25 cellular contexts compared by ENCODE assay signal in genomic region chr4:76523593-76523992, GRCh38.
"Had no signal": no experiment of that assay in that cellular context is flagged by ENCODE, and none has a peak within 500 bp of the region (broad histone marks: within the 10 kb centered on the region; RNA-seq: fewer than 3 reads in every experiment).

No MANE protein-coding gene starts in this region.

- H3K9me3 ChIP-seq: transverse colon had no signal

- H3K27ac ChIP-seq: cardiac muscle cell, esophagus muscularis mucosa, gastrocnemius medialis, neural progenitor cell, transverse colon, WERI-Rb-1 had no signal

- H3K36me3 Mint-ChIP-seq: activated CD8-positive, alpha-beta memory T cell treated with anti-CD3 and anti-CD28 coated beads, Interleukin-2, amount 10 ng/mL, durations not matched to agents 7 days and 5 days; activated naive CD4-positive, alpha-beta T cell treated with anti-CD3 and anti-CD28 coated beads, Interleukin-2, amount 10 ng/mL, durations not matched to agents 7 days and 5 days; naive thymus-derived CD4-positive, alpha-beta T cell; stimulated activated effector memory CD8-positive, alpha-beta T cell treated with anti-CD3 and anti-CD28 coated beads, Interleukin-12 subunit alpha, Interleukin-12 subunit beta, amount 100 ng/mL, for 72 hours; T-cell had no signal

- H3K4me1 ChIP-seq: gastrocnemius medialis, neural progenitor cell had no signal

- H3K36me3 ChIP-seq: cardiac muscle cell, esophagus muscularis mucosa, gastrocnemius medialis, neural progenitor cell, transverse colon, WERI-Rb-1 had no signal

- H3K27me3 ChIP-seq: cardiac muscle cell, esophagus muscularis mucosa, gastrocnemius medialis, neural progenitor cell, transverse colon had no signal

- H3K4me3 Mint-ChIP-seq: activated CD4-positive, alpha-beta T cell treated with anti-CD3 and anti-CD28 coated beads, Interleukin-2, amount 10 ng/mL, durations not matched to agents 7 days and 5 days; activated CD8-positive, alpha-beta memory T cell treated with anti-CD3 and anti-CD28 coated beads, Interleukin-2, amount 10 ng/mL, durations not matched to agents 7 days and 5 days; activated CD8-positive, alpha-beta T cell treated with anti-CD3 and anti-CD28 coated beads for 36 hours; activated naive CD4-positive, alpha-beta T cell treated with anti-CD3 and anti-CD28 coated beads, Interleukin-2, amount 10 ng/mL, durations not matched to agents 7 days and 5 days; naive thymus-derived CD4-positive, alpha-beta T cell; neural progenitor cell; stimulated activated effector memory CD8-positive, alpha-beta T cell treated with anti-CD3 and anti-CD28 coated beads, Interleukin-12 subunit alpha, Interleukin-12 subunit beta, amount 100 ng/mL, for 72 hours; T-cell; T-helper 2 cell treated with Interferon-gamma antibody and Interleukin-4, amounts not matched to agents 5 μg/mL and 100 μg/mL, for 36 hours had no signal

- ATAC-seq: activated CD8-positive, alpha-beta memory T cell treated with anti-CD3 and anti-CD28 coated beads, Interleukin-2, amount 10 ng/mL, durations not matched to agents 7 days and 5 days; activated CD8-positive, alpha-beta T cell treated with anti-CD3 and anti-CD28 coated beads for 36 hours; gastrocnemius medialis; left colon; naive thymus-derived CD4-positive, alpha-beta T cell; sciatic nerve; stimulated activated effector memory CD8-positive, alpha-beta T cell treated with anti-CD3 and anti-CD28 coated beads, Interleukin-12 subunit alpha, Interleukin-12 subunit beta, amount 100 ng/mL, for 72 hours; T-cell had no signal

- H3K27ac Mint-ChIP-seq: activated CD4-positive, alpha-beta T cell treated with anti-CD3 and anti-CD28 coated beads, Interleukin-2, amount 10 ng/mL, durations not matched to agents 7 days and 5 days; activated CD8-positive, alpha-beta memory T cell treated with anti-CD3 and anti-CD28 coated beads, Interleukin-2, amount 10 ng/mL, durations not matched to agents 7 days and 5 days; activated CD8-positive, alpha-beta T cell treated with anti-CD3 and anti-CD28 coated beads for 36 hours; activated naive CD4-positive, alpha-beta T cell treated with anti-CD3 and anti-CD28 coated beads, Interleukin-2, amount 10 ng/mL, durations not matched to agents 7 days and 5 days; naive thymus-derived CD4-positive, alpha-beta T cell; stimulated activated effector memory CD8-positive, alpha-beta T cell treated with anti-CD3 and anti-CD28 coated beads, Interleukin-12 subunit alpha, Interleukin-12 subunit beta, amount 100 ng/mL, for 72 hours; T-cell; T-helper 2 cell treated with Interferon-gamma antibody and Interleukin-4, amounts not matched to agents 5 μg/mL and 100 μg/mL, for 36 hours had no signal

- H3K4me3 ChIP-seq: cardiac muscle cell, esophagus muscularis mucosa, gastrocnemius medialis, lung, neural progenitor cell, transverse colon had no signal

- DNase-seq: activated CD4-positive, alpha-beta T cell treated with anti-CD3 and anti-CD28 coated beads, Interleukin-2, amount 10 ng/mL, durations not matched to agents 7 days and 5 days; activated CD4-positive, CD25-positive, alpha-beta regulatory T cell treated with anti-CD3 and anti-CD28 coated beads, Interleukin-2, amount 50 U/mL, for 72 hours; activated CD8-positive, alpha-beta memory T cell treated with anti-CD3 and anti-CD28 coated beads, Interleukin-2, amount 10 ng/mL, durations not matched to agents 7 days and 5 days; activated CD8-positive, alpha-beta T cell treated with anti-CD3 and anti-CD28 coated beads for 36 hours; activated effector memory CD4-positive, alpha-beta T cell treated with anti-CD3 and anti-CD28 coated beads, Interleukin-2, amount 50 U/mL, for 16 hours; activated naive CD4-positive, alpha-beta T cell treated with anti-CD3 and anti-CD28 coated beads, Interleukin-2, amount 10 ng/mL, durations not matched to agents 7 days and 5 days; activated T-cell treated with anti-CD3 and anti-CD28 coated beads for 4 hours; amygdala; effector memory CD4-positive, alpha-beta T cell; gastrocnemius medialis; head of caudate nucleus; left colon; naive thymus-derived CD4-positive, alpha-beta T cell; small intestine; stimulated activated CD4-positive, alpha-beta T cell treated with anti-CD3 and anti-CD28 coated beads, Interleukin-2, amount 100 ng/mL, for 24 hours; T-cell; transverse colon; WERI-Rb-1 had no signal

- H3K9me3 Mint-ChIP-seq: activated CD4-positive, alpha-beta T cell treated with anti-CD3 and anti-CD28 coated beads, Interleukin-2, amount 10 ng/mL, durations not matched to agents 7 days and 5 days; activated CD8-positive, alpha-beta T cell treated with anti-CD3 and anti-CD28 coated beads for 36 hours; activated naive CD4-positive, alpha-beta T cell treated with anti-CD3 and anti-CD28 coated beads, Interleukin-2, amount 10 ng/mL, durations not matched to agents 7 days and 5 days; naive thymus-derived CD4-positive, alpha-beta T cell; neural progenitor cell; stimulated activated effector memory CD8-positive, alpha-beta T cell treated with anti-CD3 and anti-CD28 coated beads, Interleukin-12 subunit alpha, Interleukin-12 subunit beta, amount 100 ng/mL, for 72 hours; T-cell; T-helper 2 cell treated with Interferon-gamma antibody and Interleukin-4, amounts not matched to agents 5 μg/mL and 100 μg/mL, for 36 hours had no signal

- H3K4me1 Mint-ChIP-seq: activated CD4-positive, alpha-beta T cell treated with anti-CD3 and anti-CD28 coated beads, Interleukin-2, amount 10 ng/mL, durations not matched to agents 7 days and 5 days; activated CD8-positive, alpha-beta memory T cell treated with anti-CD3 and anti-CD28 coated beads, Interleukin-2, amount 10 ng/mL, durations not matched to agents 7 days and 5 days; activated naive CD4-positive, alpha-beta T cell treated with anti-CD3 and anti-CD28 coated beads, Interleukin-2, amount 10 ng/mL, durations not matched to agents 7 days and 5 days; naive thymus-derived CD4-positive, alpha-beta T cell; stimulated activated effector memory CD8-positive, alpha-beta T cell treated with anti-CD3 and anti-CD28 coated beads, Interleukin-12 subunit alpha, Interleukin-12 subunit beta, amount 100 ng/mL, for 72 hours; T-cell had no signal
